In genomic region chr3:152742368-152743347, GRCh38 we compare ENCODE assay signal across 18 cellular contexts.
DNase-seq lines count a peak whose midpoint lies in the region; ATAC-seq, FAIRE-seq and TF ChIP-seq lines count a peak whose summit lies in the region.
"Had no signal": no experiment of that assay in that cellular context is flagged by ENCODE, and none has a peak within 500 bp of the region (broad histone marks: within the 10 kb centered on the region; RNA-seq: fewer than 3 reads in every experiment).

No MANE protein-coding gene starts in this region.

- H3K27me3 ChIP-seq in K562 (ENCODE audit: control insufficient read depth in 2 of 2, insufficient read depth in 2 of 2, low read length in 2 of 2) = no peaks in the 10 kb centered on the region
- no peaks in the 10 kb centered on the region for H3K27me3 ChIP-seq in thyroid gland
- H3K27me3 ChIP-seq: vagina had no signal

- no peaks in the 10 kb centered on the region for H4K20me1 ChIP-seq in K562 (replicated peaks; ENCODE audit: control insufficient read depth, insufficient read depth, low read length)

- H3K27ac Mint-ChIP-seq in activated CD8-positive, alpha-beta T cell treated with anti-CD3 and anti-CD28 coated beads for 36 hours = no peak overlapping the region
- H3K27ac Mint-ChIP-seq: activated CD8-positive, alpha-beta T cell treated with anti-CD3 and anti-CD28 coated beads, Interleukin-2, amount 10 ng/mL, durations not matched to agents 7 days and 5 days; effector memory CD8-positive, alpha-beta T cell; GM23338 had no signal

- no peak overlapping the region for H3K4me3 Mint-ChIP-seq in activated CD8-positive, alpha-beta T cell treated with anti-CD3 and anti-CD28 coated beads for 36 hours
- H3K4me3 Mint-ChIP-seq: activated CD8-positive, alpha-beta T cell treated with anti-CD3 and anti-CD28 coated beads, Interleukin-2, amount 10 ng/mL, durations not matched to agents 7 days and 5 days; effector memory CD8-positive, alpha-beta T cell; GM23338 had no signal

- H3K9me3 Mint-ChIP-seq in activated CD8-positive, alpha-beta T cell treated with anti-CD3 and anti-CD28 coated beads for 36 hours = no peaks in the 10 kb centered on the region
- H3K9me3 Mint-ChIP-seq: effector memory CD8-positive, alpha-beta T cell; GM23338 had no signal

- H3K4me1 ChIP-seq in K562 (replicated peaks in 1 of 2; ENCODE audit: control insufficient read depth in 2 of 2, insufficient read depth in 2 of 2, low read length in 2 of 2) (no peaks in the 10 kb centered on the region), thyroid gland (no peaks in the 10 kb centered on the region)
- H3K4me1 ChIP-seq: vagina had no signal

- H3K9me1 ChIP-seq in K562 (ENCODE audit: control insufficient read depth, insufficient read depth, low read length) = no peaks in the 10 kb centered on the region

- DNase-seq in K562 (ENCODE audit: extremely low read depth in 1 of 4, low spot score in 3 of 4) = no peak
- no peak for DNase-seq in activated CD8-positive, alpha-beta memory T cell treated with anti-CD3 and anti-CD28 coated beads, Interleukin-2, amount 50 U/mL, for 48 hours
- no peak for DNase-seq in GM19238 (ENCODE audit: insufficient read length, low spot score)
- no peak for DNase-seq in thyroid gland
- DNase-seq in activated CD8-positive, alpha-beta T cell treated with anti-CD3 and anti-CD28 coated beads for 36 hours = no peak
- DNase-seq: activated CD8-positive, alpha-beta T cell treated with anti-CD3 and anti-CD28 coated beads, Interleukin-2, amount 10 ng/mL, durations not matched to agents 7 days and 5 days; activated gamma-delta T cell; DMS53; effector memory CD8-positive, alpha-beta T cell; NCI-H2029 treated with DMSO at 0.1 percent for 48 hours; NCI-H774; posterior cingulate gyrus; Right ventricle myocardium superior had no signal

- BruUV-seq in K562 (replicated peaks; lab: Mats Ljungman, UMichigan) = no TSS peak

- ATAC-seq in GM18517 (IDR thresholded peaks at IDR 0.05; ENCODE audit: unreplicated experiment) = peak; percentile 51
- peak; percentile 45 for ATAC-seq in GM21381 (IDR thresholded peaks at IDR 0.05; ENCODE audit: unreplicated experiment)
- ATAC-seq in HG02973 (IDR thresholded peaks at IDR 0.05; ENCODE audit: unreplicated experiment) = peak; percentile 59
- no peak for ATAC-seq in K562
- ATAC-seq in activated CD8-positive, alpha-beta T cell treated with anti-CD3 and anti-CD28 coated beads for 36 hours = no peak
- ATAC-seq: activated CD8-positive, alpha-beta T cell treated with anti-CD3 and anti-CD28 coated beads, Interleukin-2, amount 10 ng/mL, durations not matched to agents 7 days and 5 days; effector memory CD8-positive, alpha-beta T cell; GM23338 had no signal

- TF ChIP-seq POLR2A in K562 (conservative IDR thresholded peaks at IDR 0.05) (no peak), thyroid gland (IDR thresholded peaks at IDR 0.05) (no peak)

- H3K4me3 ChIP-seq in K562 = no peak overlapping the region
- no peak overlapping the region for H3K4me3 ChIP-seq in thyroid gland (replicated peaks in 1 of 3)
- H3K4me3 ChIP-seq: GM23338, vagina had no signal

- no peaks in the 10 kb centered on the region for H3K79me2 ChIP-seq in K562 (ENCODE audit: control insufficient read depth, insufficient read depth, low read length)

- H3K36me3 ChIP-seq in K562 (ENCODE audit: control insufficient read depth, insufficient read depth, low read length) (no peaks in the 10 kb centered on the region), thyroid gland (no peaks in the 10 kb centered on the region)
- H3K36me3 ChIP-seq: vagina had no signal

- peaks cover 1% of the 10 kb centered on the region for H3K27me3 Mint-ChIP-seq in activated CD8-positive, alpha-beta T cell treated with anti-CD3 and anti-CD28 coated beads for 36 hours

- no peak for FAIRE-seq in K562 (lab: Jason Lieb, UNC)

- TF ChIP-seq CTCF in K562 (IDR thresholded peaks at IDR 0.05 in 2 of 3, conservative IDR thresholded peaks at IDR 0.05 in 1 of 3; ENCODE audit: insufficient read depth in 2 of 3, low read depth in 1 of 3, low read length in 3 of 3) (no peak), thyroid gland (IDR thresholded peaks at IDR 0.05) (no peak)
- TF ChIP-seq CTCF in activated CD8-positive, alpha-beta T cell treated with anti-CD3 and anti-CD28 coated beads for 36 hours (IDR thresholded peaks at IDR 0.05) = no peak

- CTCF ChIA-PET in K562 (lab: Yijun Ruan, JAX; ENCODE audit: low intra/inter-chr PET ratio) = no interaction called here
- CTCF ChIA-PET in activated CD8-positive, alpha-beta T cell treated with anti-CD3 and anti-CD28 coated beads for 36 hours (lab: Charles Lee) = no interaction called here

- H3K27ac ChIP-seq in K562 (ENCODE audit: extremely low read depth, low read depth, low read length) (no peak overlapping the region), thyroid gland (no peak overlapping the region)
- H3K27ac ChIP-seq: vagina had no signal

- no peak for TF ChIP-seq EP300 in K562 (IDR thresholded peaks at IDR 0.05; ENCODE audit: low read length)

- no peak overlapping the region for H3K9ac ChIP-seq in K562 (ENCODE audit: insufficient read depth in 1 of 2, low read depth in 2 of 2, low read length in 2 of 2)

- 5% methylated on average over 2 of the region's 2 CpGs for WGBS in K562 (ENCODE audit: insufficient coverage, low coverage, missing lambda C conversion rate)
- 70 to 82% methylated on average over 2 of the region's 2 CpGs for whole genome bisulfite sequencing in thyroid gland, 2 donors

- no peaks in the 10 kb centered on the region for H3K4me1 Mint-ChIP-seq in activated CD8-positive, alpha-beta T cell treated with anti-CD3 and anti-CD28 coated beads for 36 hours (ENCODE audit: low read depth)

- no peak for TF ChIP-seq RAD21 in K562 (CRISPR knock-in tag; conservative IDR thresholded peaks at IDR 0.05 in 1 of 2, IDR thresholded peaks at IDR 0.05 in 1 of 2)

- 0 out of 2 replicates have a peak overlapping the region, but pooled peaks have one; percentile 32 for H2AFZ ChIP-seq in K562 (ENCODE audit: low read depth, low read length)
- H2AFZ ChIP-seq: GM23338 had no signal

- intact Hi-C loops in K562 (cut with micrococcal nuclease) = no loop called here
- intact Hi-C loops in thyroid gland (cut with DNase I) = no loop called here
- intact Hi-C loops in activated CD8-positive, alpha-beta T cell treated with anti-CD3 and anti-CD28 coated beads for 36 hours (cut with micrococcal nuclease) = no loop called here

- H3K9me3 ChIP-seq in K562 (replicated peaks; ENCODE audit: control insufficient read depth, insufficient read depth, low read depth, low read length) = no peaks in the 10 kb centered on the region
- no peaks in the 10 kb centered on the region for H3K9me3 ChIP-seq in thyroid gland
- H3K9me3 ChIP-seq: vagina had no signal

- in situ Hi-C loops in K562 (cut with MboI) = no loop called here

- no peaks in the 10 kb centered on the region for H3K36me3 Mint-ChIP-seq in activated CD8-positive, alpha-beta T cell treated with anti-CD3 and anti-CD28 coated beads for 36 hours (ENCODE audit: low read depth)

- H3K4me2 ChIP-seq in K562 (ENCODE audit: insufficient read depth, low read length) = no peak overlapping the region
- H3K4me2 ChIP-seq: GM23338 had no signal

- POLR2A ChIA-PET in K562 (lab: Yijun Ruan, JAX) = no interaction called here
- POLR2A ChIA-PET in activated CD8-positive, alpha-beta T cell treated with anti-CD3 and anti-CD28 coated beads for 36 hours (lab: Charles Lee) = no interaction called here

TF ChIP-seq in K562, 482 proteins besides CTCF, POLR2A, EP300 and RAD21 (continues in another document):
- no peak for TF ChIP-seq NFYB (IDR thresholded peaks at IDR 0.05; ENCODE audit: extremely low read depth, insufficient read length)
- no peak for TF ChIP-seq ZNF583 (CRISPR knock-in tag; IDR thresholded peaks at IDR 0.05)
- no peak for TF ChIP-seq HDGF (IDR thresholded peaks at IDR 0.05)
- no peak for TF ChIP-seq FOS (IDR thresholded peaks at IDR 0.05; ENCODE audit: extremely low read depth, insufficient read length)
- TF ChIP-seq ZNF780A (CRISPR knock-in tag; IDR thresholded peaks at IDR 0.05) = no peak
- TF ChIP-seq CEBPG (CRISPR knock-in tag; IDR thresholded peaks at IDR 0.05) = no peak
- no peak for TF ChIP-seq CEBPG (tag; conservative IDR thresholded peaks at IDR 0.05 in 1 of 2, IDR thresholded peaks at IDR 0.05 in 1 of 2)
- TF ChIP-seq FOXP1 (CRISPR knock-in tag; IDR thresholded peaks at IDR 0.05) = no peak
- TF ChIP-seq GMEB1 (CRISPR knock-in tag; IDR thresholded peaks at IDR 0.05) = no peak
- no peak for TF ChIP-seq EP400 (IDR thresholded peaks at IDR 0.05)
- TF ChIP-seq ZC3H8 (IDR thresholded peaks at IDR 0.05) = no peak
- no peak for TF ChIP-seq CREM (IDR thresholded peaks at IDR 0.05; ENCODE audit: low read depth)
- TF ChIP-seq TFE3 (CRISPR knock-in tag; IDR thresholded peaks at IDR 0.05) = no peak

Comparison
In these comparisons a context has a peak if more than half of its experiments do, and no peak if none do; other contexts are left out.
1. ATAC-seq: peak in GM18517 (single experiment), GM21381 (single experiment) and HG02973 (single experiment); none in K562 (single experiment) and activated CD8-positive, alpha-beta T cell treated with anti-CD3 and anti-CD28 coated beads for 36 hours (single experiment).